ENCODE assay signal across 8 cellular contexts in the genomic region with DNA sequence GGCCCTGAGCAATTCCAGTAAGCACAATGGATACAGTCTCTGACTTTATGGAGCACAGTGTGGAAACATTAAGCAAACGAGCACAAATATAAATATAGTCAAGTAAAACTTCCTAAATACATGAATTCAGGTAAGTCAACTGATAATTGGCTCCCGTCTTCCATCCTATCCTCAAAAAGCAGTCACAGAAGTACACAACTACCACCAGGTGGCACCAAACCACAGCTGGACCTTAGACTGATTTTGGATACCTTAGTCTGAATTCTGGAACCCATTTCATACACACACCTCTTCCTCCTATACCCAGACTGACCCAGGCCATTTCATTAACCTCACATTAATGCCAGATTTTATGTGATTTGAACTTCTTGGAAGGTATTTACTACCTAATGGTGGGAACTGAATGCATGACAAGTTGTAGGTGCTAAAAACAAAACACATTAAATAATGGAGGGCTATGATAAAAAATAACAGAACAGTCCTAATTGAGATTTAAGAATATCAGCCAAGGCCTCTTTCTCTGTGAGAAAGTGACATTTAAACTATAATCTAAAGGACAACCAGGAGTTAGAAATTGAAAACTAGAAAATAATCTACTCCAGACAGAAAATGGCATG.
DNase-seq lines count a peak whose midpoint lies in the region; ATAC-seq and TF ChIP-seq lines count a peak whose summit lies in the region.

No MANE protein-coding gene starts in this region.

- ATAC-seq in GM21515 (IDR thresholded peaks at IDR 0.05; ENCODE audit: unreplicated experiment) (peak; percentile 95), Panc1 (peak; percentile 78; the same call in 1 of the 2 replicates), thoracic aorta (ENCODE audit: insufficient number of reproducible peaks, low FRiP score, low read depth) (no peak)
- ATAC-seq in activated T-cell treated with anti-CD3 and anti-CD28 coated beads, Interleukin-2, amount 50 U/mL, for 72 hours (replicated peaks in 1 of 2), result peak; percentile 64 to 72

- DNase-seq in DMS153 treated with DMSO at 0.1 percent for 48 hours (lab: John Stamatoyannopoulos, UW; ENCODE audit: unreplicated experiment) (peak; percentile 66), Panc1 (ENCODE audit: low read depth, low spot score) (peak; percentile 63), fibroblast of the aortic adventitia (ENCODE audit: low read depth) (peak; percentile 90), nucleus accumbens (lab: John Stamatoyannopoulos, UW) (peak in 49 of 56 donors; percentile 0 to 79 (median 32)), thoracic aorta (ENCODE audit: low spot score) (no peak)
- peak; percentile 67 to 71 for DNase-seq in activated T-cell treated with anti-CD3 and anti-CD28 coated beads, Interleukin-2, amount 50 U/mL, for 72 hours

- no peaks in the 10 kb centered on the region for H3K36me3 Mint-ChIP-seq in activated T-cell treated with anti-CD3 and anti-CD28 coated beads, Interleukin-2, amount 50 U/mL, for 72 hours (ENCODE audit: insufficient read depth in 2 of 2)

- H3K4me1 Mint-ChIP-seq in activated T-cell treated with anti-CD3 and anti-CD28 coated beads, Interleukin-2, amount 50 U/mL, for 72 hours (ENCODE audit: low read depth), result no peaks in the 10 kb centered on the region

- CTCF ChIA-PET in Panc1 (lab: Charles Lee), result no interaction called here

- no peaks in the 10 kb centered on the region for H3K9me3 Mint-ChIP-seq in activated T-cell treated with anti-CD3 and anti-CD28 coated beads, Interleukin-2, amount 50 U/mL, for 72 hours

- no TSS peak for BruUV-seq in Panc1 (replicated peaks; lab: Mats Ljungman, UMichigan)

- no peaks in the 10 kb centered on the region for H3K9me3 ChIP-seq in Panc1 (ENCODE audit: control insufficient read depth, insufficient read depth, low read depth, low read length)
- no peaks in the 10 kb centered on the region for H3K9me3 ChIP-seq in thoracic aorta

- H3K36me3 ChIP-seq in Panc1 (ENCODE audit: control insufficient read depth, insufficient read depth, low read length) (no peaks in the 10 kb centered on the region), thoracic aorta (no peaks in the 10 kb centered on the region)

- POLR2A ChIA-PET in Panc1 (lab: Charles Lee), result no interaction called here

- no peak overlapping the region for H3K27ac ChIP-seq in Panc1 (ENCODE audit: low read length)
- H3K27ac ChIP-seq in thoracic aorta, result no peak overlapping the region

- no peaks in the 10 kb centered on the region for H3K27me3 Mint-ChIP-seq in activated T-cell treated with anti-CD3 and anti-CD28 coated beads, Interleukin-2, amount 50 U/mL, for 72 hours (ENCODE audit: low read depth)

- no peak overlapping the region for H3K4me3 Mint-ChIP-seq in activated T-cell treated with anti-CD3 and anti-CD28 coated beads, Interleukin-2, amount 50 U/mL, for 72 hours

- H3K27me3 ChIP-seq in Panc1 (ENCODE audit: control insufficient read depth, insufficient read depth, low read length) (no peaks in the 10 kb centered on the region), thoracic aorta (replicated peaks; ENCODE audit: insufficient read depth) (no peaks in the 10 kb centered on the region)

- in situ Hi-C loops in Panc1 (cut with HindIII; ENCODE audit: low pct_unique_long_range_greater_than_20kb, low sequenced_read_pairs), result no loop called here

- H3K4me1 ChIP-seq in Panc1 (ENCODE audit: control insufficient read depth, insufficient read depth, low read length) (no peaks in the 10 kb centered on the region), thoracic aorta (ENCODE audit: control insufficient read depth in 1 of 2, low read depth in 2 of 2) (no peaks in the 10 kb centered on the region)

- intact Hi-C loops in Panc1 (cut with micrococcal nuclease; ENCODE audit: unreplicated experiment), result loop anchor here (2.0 kb wide), 1 partner anchor 67 kb away; no protein-coding TSS in a partner anchor

- H3K4me3 ChIP-seq in Panc1 (ENCODE audit: low read depth in 2 of 2, low read length in 2 of 2) (no peak overlapping the region), fibroblast of the aortic adventitia (ENCODE audit: low read depth, low read length) (no peak overlapping the region), thoracic aorta (no peak overlapping the region)

- TF ChIP-seq CTCF in LNCAP (IDR thresholded peaks at IDR 0.05) (peak; percentile 78), Panc1 (IDR thresholded peaks at IDR 0.05) (peak; percentile 80), fibroblast of the aortic adventitia (IDR thresholded peaks at IDR 0.05; ENCODE audit: insufficient read depth, low read length) (peak; percentile 84), thoracic aorta (IDR thresholded peaks at IDR 0.05) (peak; percentile 78)

- H3K27ac Mint-ChIP-seq in activated T-cell treated with anti-CD3 and anti-CD28 coated beads, Interleukin-2, amount 50 U/mL, for 72 hours, result no peak overlapping the region
